In genomic region chr12:96334502-96334901, GRCh38 we compare ENCODE assay signal across 1 cellular context.
A peak's percentile ranks its signal among the peaks of the same experiment; 100 is the strongest.
TF ChIP-seq lines count a peak whose summit lies in the region.

No MANE protein-coding gene starts in this region.

TF ChIP-seq in HepG2, 621 proteins besides CTCF, POLR2A, EP300 and RAD21 (continued from another document and continues in another):
- no peak for TF ChIP-seq TEAD2 (CRISPR knock-in tag; IDR thresholded peaks at IDR 0.05)
- peak; percentile 34; the same call in 1 of the 2 replicates for TF ChIP-seq SAP130 (CRISPR knock-in tag; IDR thresholded peaks at IDR 0.05; ENCODE audit: low read depth)
- no peak for TF ChIP-seq SOX6 (IDR thresholded peaks at IDR 0.05)
- TF ChIP-seq SOX6 (CRISPR knock-in tag; IDR thresholded peaks at IDR 0.05): peak; percentile 55; the same call in 1 of the 2 replicates
- TF ChIP-seq SOX5 (CRISPR knock-in tag; IDR thresholded peaks at IDR 0.05; ENCODE audit: borderline replicate concordance): peak; percentile 89
- TF ChIP-seq ZBTB4 (CRISPR knock-in tag; IDR thresholded peaks at IDR 0.05; ENCODE audit: borderline replicate concordance): no peak
- TF ChIP-seq ZBTB39 (CRISPR knock-in tag; IDR thresholded peaks at IDR 0.05): no peak
- no peak for TF ChIP-seq ZBED4 (CRISPR knock-in tag; IDR thresholded peaks at IDR 0.05; ENCODE audit: borderline replicate concordance)
- no peak for TF ChIP-seq ESRRA (CRISPR knock-in tag; IDR thresholded peaks at IDR 0.05; ENCODE audit: low read depth)
- TF ChIP-seq ZFX (CRISPR knock-in tag; IDR thresholded peaks at IDR 0.05; ENCODE audit: low read depth): no peak
- TF ChIP-seq TBX3 (IDR thresholded peaks at IDR 0.05; ENCODE audit: borderline replicate concordance): 0 out of 2 replicates have a peak, but pooled peaks have one; percentile 15
- TF ChIP-seq HMG20A (CRISPR knock-in tag; IDR thresholded peaks at IDR 0.05; ENCODE audit: borderline replicate concordance): peak; percentile 50; the same call in 1 of the 2 replicates
- no peak for TF ChIP-seq HOXA7 (CRISPR knock-in tag; IDR thresholded peaks at IDR 0.05)
- no peak for TF ChIP-seq ZNF512 (CRISPR knock-in tag; IDR thresholded peaks at IDR 0.05)
- 0 out of 2 replicates have a peak, but pooled peaks have one; percentile 27 for TF ChIP-seq RXRB (CRISPR knock-in tag; IDR thresholded peaks at IDR 0.05; ENCODE audit: borderline replicate concordance)
- TF ChIP-seq ZNF7 (CRISPR knock-in tag; IDR thresholded peaks at IDR 0.05): no peak
- TF ChIP-seq PAXIP1 (CRISPR knock-in tag; conservative IDR thresholded peaks at IDR 0.05): peak; percentile 28; the same call in 1 of the 2 replicates
- 0 out of 2 replicates have a peak, but pooled peaks have one; percentile 21 for TF ChIP-seq FOXP4 (CRISPR knock-in tag; IDR thresholded peaks at IDR 0.05)
- no peak for TF ChIP-seq FOXP1 (IDR thresholded peaks at IDR 0.05)
- peak; percentile 54; the same call in 1 of the 2 replicates for TF ChIP-seq FOXP1 (CRISPR knock-in tag; IDR thresholded peaks at IDR 0.05)
- TF ChIP-seq ELF3 (CRISPR knock-in tag; IDR thresholded peaks at IDR 0.05): peak; percentile 63; the same call in 1 of the 2 replicates
- no peak for TF ChIP-seq ATF7-NPFF (CRISPR knock-in tag; IDR thresholded peaks at IDR 0.05; ENCODE audit: low read depth)
- peak; percentile 59; the same call in 1 of the 2 replicates for TF ChIP-seq MIXL1 (CRISPR knock-in tag; IDR thresholded peaks at IDR 0.05)
- peak; percentile 48 for TF ChIP-seq RARA (CRISPR knock-in tag; IDR thresholded peaks at IDR 0.05)
- TF ChIP-seq MED1 (CRISPR knock-in tag; IDR thresholded peaks at IDR 0.05): 0 out of 2 replicates have a peak, but pooled peaks have one; percentile 24
- TF ChIP-seq SOX13 (IDR thresholded peaks at IDR 0.05): no peak
- peak in 1 of 2 experiments; percentile 87; a peak in 2 of 4 replicates for TF ChIP-seq SOX13 (CRISPR knock-in tag; conservative IDR thresholded peaks at IDR 0.05 in 1 of 2, IDR thresholded peaks at IDR 0.05 in 1 of 2)
- no peak for TF ChIP-seq ZFP91 (CRISPR knock-in tag; IDR thresholded peaks at IDR 0.05; ENCODE audit: borderline replicate concordance)
- 0 out of 2 replicates have a peak, but pooled peaks have one; percentile 41 for TF ChIP-seq ISL2 (CRISPR knock-in tag; IDR thresholded peaks at IDR 0.05)
- peak; percentile 42; the same call in 1 of the 2 replicates for TF ChIP-seq BCL6 (CRISPR knock-in tag; IDR thresholded peaks at IDR 0.05)
- no peak for TF ChIP-seq NFE2L2 (IDR thresholded peaks at IDR 0.05; ENCODE audit: low read length)
